Comparison of ENCODE assay signal across 15 cellular contexts in the genomic region with DNA sequence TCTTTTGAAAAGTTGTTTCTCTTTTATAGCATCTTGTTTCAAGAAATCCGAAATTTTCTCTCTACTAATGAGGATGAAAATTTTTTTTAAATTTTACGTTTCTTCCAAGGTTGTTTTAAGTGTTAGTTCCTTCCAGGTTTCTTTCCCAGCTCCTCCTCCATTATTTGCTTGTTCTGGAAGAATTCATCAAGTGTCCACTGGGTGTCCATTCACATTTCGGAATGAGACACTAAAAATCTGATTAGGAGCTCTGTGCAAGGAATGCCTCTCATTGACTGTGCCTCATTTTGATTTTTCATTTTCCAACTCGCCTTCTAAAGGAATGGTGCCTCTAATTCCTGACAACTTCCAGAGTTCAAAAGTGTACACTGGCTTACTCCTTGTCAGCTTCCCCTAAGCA. TPM values are rescaled to one million over a fixed set of nuclear protein-coding genes. Genes with fewer than 3 reads are reported as not detected.
DNase-seq lines count a peak whose midpoint lies in the region; ATAC-seq and TF ChIP-seq lines count a peak whose summit lies in the region.
"Had no signal": no experiment of that assay in that cellular context is flagged by ENCODE, and none has a peak within 500 bp of the region (broad histone marks: within the 10 kb centered on the region; RNA-seq: fewer than 3 reads in every experiment).

No MANE protein-coding gene starts in this region.

- peak overlapping the region; percentile 1 for H3K4me3 Mint-ChIP-seq in activated CD8-positive, alpha-beta T cell treated with anti-CD3 and anti-CD28 coated beads, Interleukin-2, amount 10 ng/mL, durations not matched to agents 7 days and 5 days
- H3K4me3 Mint-ChIP-seq in activated CD8-positive, alpha-beta T cell treated with anti-CD3 and anti-CD28 coated beads for 36 hours, result no peak overlapping the region
- H3K4me3 Mint-ChIP-seq in neural crest cell (no peak overlapping the region), Calu3 (ENCODE audit: low read depth, unreplicated experiment) (no peak overlapping the region)

- POLR2A ChIA-PET in activated CD8-positive, alpha-beta T cell treated with anti-CD3 and anti-CD28 coated beads, Interleukin-2, amount 10 ng/mL, durations not matched to agents 7 days and 5 days (lab: Charles Lee), result interaction anchor here (1.4 kb wide), 1 partner anchor 9 kb away, joined by 3 read pairs; no protein-coding TSS in a partner anchor
- POLR2A ChIA-PET in activated CD8-positive, alpha-beta T cell treated with anti-CD3 and anti-CD28 coated beads for 36 hours (lab: Charles Lee), result interaction anchor here (1.0 kb wide), 1 partner anchor 8 kb away, joined by 5 read pairs; no protein-coding TSS in a partner anchor

- no peak overlapping the region for H3K27ac Mint-ChIP-seq in activated CD8-positive, alpha-beta T cell treated with anti-CD3 and anti-CD28 coated beads, Interleukin-2, amount 10 ng/mL, durations not matched to agents 7 days and 5 days
- H3K27ac Mint-ChIP-seq in activated CD8-positive, alpha-beta T cell treated with anti-CD3 and anti-CD28 coated beads for 36 hours, result no peak overlapping the region
- H3K27ac Mint-ChIP-seq in neural crest cell (ENCODE audit: unreplicated experiment) (no peak overlapping the region), Calu3 (ENCODE audit: unreplicated experiment) (no peak overlapping the region)

- DNase-seq in activated CD8-positive, alpha-beta T cell treated with anti-CD3 and anti-CD28 coated beads, Interleukin-2, amount 10 ng/mL, durations not matched to agents 7 days and 5 days, result no peak
- DNase-seq in activated CD8-positive, alpha-beta T cell treated with anti-CD3 and anti-CD28 coated beads for 36 hours, result no peak
- no peak for DNase-seq in GM12864 (ENCODE audit: low read depth)
- DNase-seq in brain microvascular endothelial cell, result no peak
- DNase-seq in neural crest cell (ENCODE audit: low read depth, low spot score), result no peak
- no peak for DNase-seq in NCI-H524 (lab: John Stamatoyannopoulos, UW)
- no peak for DNase-seq in activated naive CD4-positive, alpha-beta T cell treated with Interleukin-2 at 50 U/mL for 16 hours
- no peak for DNase-seq in Calu3
- DNase-seq: activated effector memory CD4-positive, alpha-beta T cell treated with anti-CD3 and anti-CD28 coated beads, Interleukin-2, amount 50 U/mL, for 16 hours; DMS153; effector CD8-positive, alpha-beta T cell; H7; NCI-H1105 had no signal

- H3K9me3 Mint-ChIP-seq in activated CD8-positive, alpha-beta T cell treated with anti-CD3 and anti-CD28 coated beads, Interleukin-2, amount 10 ng/mL, durations not matched to agents 7 days and 5 days (ENCODE audit: insufficient read depth), result no peaks in the 10 kb centered on the region
- H3K9me3 Mint-ChIP-seq in activated CD8-positive, alpha-beta T cell treated with anti-CD3 and anti-CD28 coated beads for 36 hours, result no peaks in the 10 kb centered on the region
- no peaks in the 10 kb centered on the region for H3K9me3 Mint-ChIP-seq in neural crest cell
- no peaks in the 10 kb centered on the region for H3K9me3 Mint-ChIP-seq in Calu3 (ENCODE audit: low read depth, unreplicated experiment)

- H3K36me3 ChIP-seq in brain microvascular endothelial cell (replicated peaks), result peaks cover 6% of the 10 kb centered on the region

- in situ Hi-C loops in brain microvascular endothelial cell (cut with HindIII; ENCODE audit: low pct_ligation_motif_present, low sequenced_read_pairs), result no loop called here

- no peak overlapping the region for H3K27ac ChIP-seq in brain microvascular endothelial cell
- H3K27ac ChIP-seq: skin epidermis had no signal

- no peaks in the 10 kb centered on the region for H3K27me3 ChIP-seq in brain microvascular endothelial cell (replicated peaks)

- BruUV-seq in Calu3 (replicated peaks; lab: Mats Ljungman, UMichigan), result no TSS peak

- intact Hi-C loops in activated CD8-positive, alpha-beta T cell treated with anti-CD3 and anti-CD28 coated beads for 36 hours (cut with micrococcal nuclease), result no loop called here
- intact Hi-C loops in Calu3 (cut with micrococcal nuclease; ENCODE audit: unreplicated experiment), result loop anchor here (5.0 to 10.0 kb wide), 2 partner anchors 190 to 373 kb away; no protein-coding TSS in a partner anchor

- H3K4me3 ChIP-seq in GM12864 (ENCODE audit: low read depth, low read length), result no peak overlapping the region
- no peak overlapping the region for H3K4me3 ChIP-seq in brain microvascular endothelial cell (ENCODE audit: low read depth, low read length)
- H3K4me3 ChIP-seq: K562, skin epidermis had no signal

- CTCF ChIA-PET in activated CD8-positive, alpha-beta T cell treated with anti-CD3 and anti-CD28 coated beads, Interleukin-2, amount 10 ng/mL, durations not matched to agents 7 days and 5 days (lab: Charles Lee), result interaction anchor here (1.1 kb wide), 1 partner anchor 18 kb away, joined by 3 read pairs; no protein-coding TSS in a partner anchor
- CTCF ChIA-PET in activated CD8-positive, alpha-beta T cell treated with anti-CD3 and anti-CD28 coated beads for 36 hours (lab: Charles Lee), result interaction anchor here (1.0 to 1.3 kb wide), 3 partner anchors 11 to 189 kb away, joined by 3 read pairs; no protein-coding TSS in a partner anchor
- CTCF ChIA-PET in Calu3 (lab: Charles Lee), result no interaction called here

- no peak for ATAC-seq in activated CD8-positive, alpha-beta T cell treated with anti-CD3 and anti-CD28 coated beads, Interleukin-2, amount 10 ng/mL, durations not matched to agents 7 days and 5 days
- no peak for ATAC-seq in activated CD8-positive, alpha-beta T cell treated with anti-CD3 and anti-CD28 coated beads for 36 hours
- ATAC-seq: K562 had no signal

- peaks cover 86% of the 10 kb centered on the region for H3K36me3 Mint-ChIP-seq in activated CD8-positive, alpha-beta T cell treated with anti-CD3 and anti-CD28 coated beads, Interleukin-2, amount 10 ng/mL, durations not matched to agents 7 days and 5 days (ENCODE audit: low read depth)
- H3K36me3 Mint-ChIP-seq in activated CD8-positive, alpha-beta T cell treated with anti-CD3 and anti-CD28 coated beads for 36 hours (ENCODE audit: low read depth), result peaks cover 67% of the 10 kb centered on the region
- H3K36me3 Mint-ChIP-seq in neural crest cell (ENCODE audit: low read depth), result no peaks in the 10 kb centered on the region
- H3K36me3 Mint-ChIP-seq in Calu3 (ENCODE audit: insufficient read depth, unreplicated experiment), result peaks cover 29% of the 10 kb centered on the region

- no peaks in the 10 kb centered on the region for H3K27me3 Mint-ChIP-seq in activated CD8-positive, alpha-beta T cell treated with anti-CD3 and anti-CD28 coated beads, Interleukin-2, amount 10 ng/mL, durations not matched to agents 7 days and 5 days (ENCODE audit: low read depth)
- no peaks in the 10 kb centered on the region for H3K27me3 Mint-ChIP-seq in activated CD8-positive, alpha-beta T cell treated with anti-CD3 and anti-CD28 coated beads for 36 hours
- H3K27me3 Mint-ChIP-seq in neural crest cell (ENCODE audit: low read depth) (peaks cover 16% of the 10 kb centered on the region), Calu3 (ENCODE audit: unreplicated experiment) (no peaks in the 10 kb centered on the region)

- H3K4me1 Mint-ChIP-seq in activated CD8-positive, alpha-beta T cell treated with anti-CD3 and anti-CD28 coated beads, Interleukin-2, amount 10 ng/mL, durations not matched to agents 7 days and 5 days (ENCODE audit: low read depth), result peaks cover 79% of the 10 kb centered on the region
- peaks cover 77% of the 10 kb centered on the region for H3K4me1 Mint-ChIP-seq in activated CD8-positive, alpha-beta T cell treated with anti-CD3 and anti-CD28 coated beads for 36 hours (ENCODE audit: low read depth)
- no peaks in the 10 kb centered on the region for H3K4me1 Mint-ChIP-seq in neural crest cell
- H3K4me1 Mint-ChIP-seq in Calu3 (ENCODE audit: low read depth, unreplicated experiment), result peaks cover 72% of the 10 kb centered on the region

- TF ChIP-seq CTCF in activated CD8-positive, alpha-beta T cell treated with anti-CD3 and anti-CD28 coated beads for 36 hours (IDR thresholded peaks at IDR 0.05), result no peak
- TF ChIP-seq CTCF in GM12864 (IDR thresholded peaks at IDR 0.05; ENCODE audit: low read depth, low read length, missing control alignments) (peak; percentile 3), brain microvascular endothelial cell (IDR thresholded peaks at IDR 0.05; ENCODE audit: low read depth, low read length, missing control alignments) (peak; percentile 35), neural crest cell (conservative IDR thresholded peaks at IDR 0.05) (peak; percentile 23), Calu3 (IDR thresholded peaks at IDR 0.05; ENCODE audit: unreplicated experiment) (no peak)

RNA-seq across cellular contexts. Expression of gene SP100, which starts 6.1 kb away (rescaled TPM):
- total RNA-seq in activated CD8-positive, alpha-beta T cell treated with anti-CD3 and anti-CD28 coated beads, Interleukin-2, amount 10 ng/mL, durations not matched to agents 7 days and 5 days, result 100 to 1,000 TPM; 295 to 309 TPM
- total RNA-seq in activated CD8-positive, alpha-beta T cell treated with anti-CD3 and anti-CD28 coated beads for 36 hours, result 100 to 1,000 TPM; 108 TPM
- total RNA-seq in neural crest cell (not detected in 2 replicates), Calu3 (2022) (110 and 173 TPM in 2 replicates)
- total RNA-seq: H7 had no signal

Comparison
In these comparisons a context has a peak if more than half of its experiments do, and no peak if none do; other contexts are left out.
1. CTCF ChIP-seq: peak in GM12864 (single experiment), brain microvascular endothelial cell (single experiment) and neural crest cell (single experiment); none in activated CD8-positive, alpha-beta T cell treated with anti-CD3 and anti-CD28 coated beads for 36 hours (single experiment) and Calu3 (single experiment).
2. RNA of gene SP100, which starts 6.1 kb away (total RNA-seq): 295 to 309 TPM in activated CD8-positive, alpha-beta T cell treated with anti-CD3 and anti-CD28 coated beads, Interleukin-2, amount 10 ng/mL, durations not matched to agents 7 days and 5 days, 110 to 173 TPM in Calu3 and 108 TPM in activated CD8-positive, alpha-beta T cell treated with anti-CD3 and anti-CD28 coated beads for 36 hours; not detected in neural crest cell; every median in the first group is over 10 times any median in the second.